In the genomic region with DNA sequence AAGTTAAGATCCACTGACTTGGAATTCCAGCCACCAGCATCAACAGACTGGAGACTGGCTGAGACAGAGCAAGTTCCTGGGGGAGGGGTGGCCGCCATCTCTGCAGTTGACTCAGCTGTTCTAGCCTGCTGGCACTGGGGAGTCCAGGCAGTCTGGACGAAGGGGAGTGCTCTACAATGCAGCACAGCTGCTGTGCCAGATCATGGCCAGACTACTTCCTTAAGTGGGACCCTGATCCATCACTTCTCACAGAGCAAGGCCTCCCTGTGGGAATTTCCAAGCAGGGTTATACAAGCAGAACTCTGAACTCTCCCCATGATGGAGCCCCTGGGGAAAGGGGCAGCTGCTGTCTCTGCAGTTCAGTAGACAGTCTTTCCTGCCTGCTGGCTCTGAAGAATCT, we compare ENCODE assay signal across 12 cellular contexts. TPM values are rescaled to one million over a fixed set of nuclear protein-coding genes. Genes with fewer than 3 reads are reported as not detected.
DNase-seq lines count a peak whose midpoint lies in the region; ATAC-seq and TF ChIP-seq lines count a peak whose summit lies in the region.
"Had no signal": no experiment of that assay in that cellular context is flagged by ENCODE, and none has a peak within 500 bp of the region (broad histone marks: within the 10 kb centered on the region; RNA-seq: fewer than 3 reads in every experiment).

No MANE protein-coding gene starts in this region.

- H3K36me3 ChIP-seq in SK-N-SH (replicated peaks in 1 of 2; ENCODE audit: control insufficient read depth in 1 of 2, insufficient read depth in 2 of 2, low read length in 1 of 2) (no peaks in the 10 kb centered on the region), thyroid gland (no peaks in the 10 kb centered on the region)

- no peaks in the 10 kb centered on the region for H3K36me3 Mint-ChIP-seq in Calu3 (ENCODE audit: insufficient read depth, unreplicated experiment)

- H3K4me3 ChIP-seq in SK-N-SH (ENCODE audit: low read depth in 2 of 2, low read length in 1 of 2) (no peak overlapping the region), thyroid gland (replicated peaks in 1 of 3) (no peak overlapping the region)

- intact Hi-C loops in thyroid gland (cut with DNase I) (no loop called here), Calu3 (cut with micrococcal nuclease; ENCODE audit: unreplicated experiment) (no loop called here)

- no peaks in the 10 kb centered on the region for H4K20me1 ChIP-seq in SK-N-SH (ENCODE audit: insufficient read depth)

- no peak overlapping the region for H2AFZ ChIP-seq in SK-N-SH (ENCODE audit: low read depth)

- DNase-seq in SK-N-SH (no peak), brain pericyte (ENCODE audit: low read depth, low spot score) (peak; percentile 96), islet precursor cell (peak; percentile 94), thyroid gland (peak; percentile 18 to 45), Calu3 (no peak), dermis blood vessel endothelial cell (no peak), DMS153 treated with DMSO at 0.1 percent for 48 hours (lab: John Stamatoyannopoulos, UW; ENCODE audit: unreplicated experiment) (no peak)
- DNase-seq: effector memory CD4-positive, alpha-beta T cell; left colon; stimulated activated naive CD8-positive, alpha-beta T cell treated with anti-CD3 and anti-CD28 coated beads, Interleukin-15, Interleukin-2, amounts not matched to agents 100 U/mL and 50 U/mL, for 24 hours had no signal

- H3K27ac ChIP-seq in SK-N-SH (ENCODE audit: low read depth in 2 of 2, low read length in 1 of 2) (peak overlapping the region in 1 of 2 experiments; percentile 11; a peak in 1 of 4 replicates), thyroid gland (no peak overlapping the region)
- H3K27ac ChIP-seq: VCaP had no signal

- TF ChIP-seq CTCF in SK-N-SH (IDR thresholded peaks at IDR 0.05) = no peak
- no peak for TF ChIP-seq CTCF in thyroid gland (IDR thresholded peaks at IDR 0.05)
- no peak for TF ChIP-seq CTCF in Calu3 (IDR thresholded peaks at IDR 0.05; ENCODE audit: unreplicated experiment)

- CTCF ChIA-PET in SK-N-SH (lab: Yijun Ruan, JAX) (no interaction called here), Calu3 (lab: Charles Lee) (no interaction called here)

- no peak for TF ChIP-seq RAD21 in SK-N-SH (IDR thresholded peaks at IDR 0.05; ENCODE audit: low read length)

- no peak overlapping the region for H3K4me3 Mint-ChIP-seq in Calu3 (ENCODE audit: low read depth, unreplicated experiment)

- H3K9ac ChIP-seq in SK-N-SH = no peak overlapping the region

- no peak overlapping the region for H3K4me2 ChIP-seq in SK-N-SH

- no peak for TF ChIP-seq EP300 in SK-N-SH (IDR thresholded peaks at IDR 0.05; ENCODE audit: borderline replicate concordance in 1 of 2, low read depth in 1 of 2, low read length in 1 of 2)

- no peaks in the 10 kb centered on the region for H3F3A ChIP-seq in SK-N-SH (replicated peaks; ENCODE audit: insufficient read depth)

- ATAC-seq in SK-N-SH treated with all-trans-retinoic acid at 6 μM for 48 hours = peak; percentile 69
- ATAC-seq: left colon; stimulated activated naive CD8-positive, alpha-beta T cell treated with anti-CD3 and anti-CD28 coated beads, Interleukin-15, Interleukin-2, amounts not matched to agents 100 U/mL and 50 U/mL, for 24 hours had no signal

- 25% methylated on average over 1 of the region's 2 CpGs for whole genome bisulfite sequencing in SK-N-SH (ENCODE audit: low lambda C conversion rate)
- WGBS in thyroid gland, 2 donors = no CpG with 5 or more reads among the region's 2 CpGs

- no peaks in the 10 kb centered on the region for H3K9me2 ChIP-seq in SK-N-SH

- no TSS peak for BruUV-seq in Calu3 (replicated peaks; lab: Mats Ljungman, UMichigan)

- H3K27me3 ChIP-seq in SK-N-SH (ENCODE audit: insufficient read depth) = no peaks in the 10 kb centered on the region
- no peaks in the 10 kb centered on the region for H3K27me3 ChIP-seq in thyroid gland

- no peaks in the 10 kb centered on the region for H3K4me1 Mint-ChIP-seq in Calu3 (ENCODE audit: low read depth, unreplicated experiment)

- peaks cover 37% of the 10 kb centered on the region; the same call in 1 of the 2 replicates for H3K79me2 ChIP-seq in SK-N-SH (ENCODE audit: insufficient read depth)

- peaks cover 6% of the 10 kb centered on the region; the same call in 1 of the 2 replicates for H3K9me3 ChIP-seq in SK-N-SH
- H3K9me3 ChIP-seq in thyroid gland = no peaks in the 10 kb centered on the region

- POLR2A ChIA-PET in SK-N-SH (lab: Yijun Ruan, JAX) = no interaction called here

- H3K9me3 Mint-ChIP-seq in Calu3 (ENCODE audit: low read depth, unreplicated experiment) = peaks cover 20% of the 10 kb centered on the region

- H3K27ac Mint-ChIP-seq in Calu3 (ENCODE audit: unreplicated experiment) = no peak overlapping the region

- peaks cover 0 to 8% of the 10 kb centered on the region in 2 experiments; a peak in 2 of 4 replicates for H3K4me1 ChIP-seq in SK-N-SH (ENCODE audit: control insufficient read depth in 1 of 2, insufficient read depth in 2 of 2, low read depth in 1 of 2, low read length in 1 of 2)
- H3K4me1 ChIP-seq in thyroid gland = no peaks in the 10 kb centered on the region

- peaks cover 16% of the 10 kb centered on the region for H3K27me3 Mint-ChIP-seq in Calu3 (ENCODE audit: unreplicated experiment)

- TF ChIP-seq POLR2A in thyroid gland (IDR thresholded peaks at IDR 0.05) = no peak

TF ChIP-seq in SK-N-SH treated with all-trans-retinoic acid at 6 μM for 48 hours, 23 proteins besides CTCF, POLR2A, EP300 and RAD21:
- TF ChIP-seq ZNF70 (CRISPR knock-in tag; IDR thresholded peaks at IDR 0.05) (no peak), CSDC2 (CRISPR knock-in tag; IDR thresholded peaks at IDR 0.05) (no peak)
TF ChIP-seq in SK-N-SH treated with all-trans-retinoic acid at 6 μM for 48 hours: peak in this region for 0.

TF ChIP-seq in SK-N-SH, 30 proteins besides CTCF, POLR2A, EP300 and RAD21:
- TF ChIP-seq MEF2A (IDR thresholded peaks at IDR 0.05; ENCODE audit: borderline replicate concordance, low read depth) = no peak
- TF ChIP-seq EZH2phosphoT487 (IDR thresholded peaks at IDR 0.05; ENCODE audit: borderline replicate concordance, low read depth) = no peak
- no peak for TF ChIP-seq TCF12 (IDR thresholded peaks at IDR 0.05)
- no peak for TF ChIP-seq FOXM1 (IDR thresholded peaks at IDR 0.05; ENCODE audit: low read depth)
- no peak for TF ChIP-seq SMC3 (IDR thresholded peaks at IDR 0.05; ENCODE audit: low read depth, low read length)
- TF ChIP-seq, protein P1, sequence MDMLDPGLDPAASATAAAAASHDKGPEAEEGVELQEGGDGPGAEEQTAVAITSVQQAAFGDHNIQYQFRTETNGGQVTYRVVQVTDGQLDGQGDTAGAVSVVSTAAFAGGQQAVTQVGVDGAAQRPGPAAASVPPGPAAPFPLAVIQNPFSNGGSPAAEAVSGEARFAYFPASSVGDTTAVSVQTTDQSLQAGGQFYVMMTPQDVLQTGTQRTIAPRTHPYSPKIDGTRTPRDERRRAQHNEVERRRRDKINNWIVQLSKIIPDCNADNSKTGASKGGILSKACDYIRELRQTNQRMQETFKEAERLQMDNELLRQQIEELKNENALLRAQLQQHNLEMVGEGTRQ (IDR thresholded peaks at IDR 0.05; ENCODE audit: borderline replicate concordance, low read depth, low read length) = no peak
- no peak for TF ChIP-seq GABPA (IDR thresholded peaks at IDR 0.05; ENCODE audit: low read depth)
- no peak for TF ChIP-seq YY1 (IDR thresholded peaks at IDR 0.05; ENCODE audit: low read depth)
- TF ChIP-seq, protein P2, sequence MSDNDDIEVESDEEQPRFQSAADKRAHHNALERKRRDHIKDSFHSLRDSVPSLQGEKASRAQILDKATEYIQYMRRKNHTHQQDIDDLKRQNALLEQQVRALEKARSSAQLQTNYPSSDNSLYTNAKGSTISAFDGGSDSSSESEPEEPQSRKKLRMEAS (IDR thresholded peaks at IDR 0.05; ENCODE audit: low read depth) = no peak
- TF ChIP-seq ELF1 (IDR thresholded peaks at IDR 0.05) = no peak
- TF ChIP-seq, protein P3, sequence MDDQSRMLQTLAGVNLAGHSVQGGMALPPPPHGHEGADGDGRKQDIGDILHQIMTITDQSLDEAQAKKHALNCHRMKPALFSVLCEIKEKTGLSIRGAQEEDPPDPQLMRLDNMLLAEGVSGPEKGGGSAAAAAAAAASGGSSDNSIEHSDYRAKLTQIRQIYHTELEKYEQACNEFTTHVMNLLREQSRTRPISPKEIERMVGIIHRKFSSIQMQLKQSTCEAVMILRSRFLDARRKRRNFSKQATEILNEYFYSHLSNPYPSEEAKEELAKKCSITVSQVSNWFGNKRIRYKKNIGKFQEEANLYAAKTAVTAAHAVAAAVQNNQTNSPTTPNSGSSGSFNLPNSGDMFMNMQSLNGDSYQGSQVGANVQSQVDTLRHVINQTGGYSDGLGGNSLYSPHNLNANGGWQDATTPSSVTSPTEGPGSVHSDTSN (IDR thresholded peaks at IDR 0.05) = no peak
- TF ChIP-seq JUND (IDR thresholded peaks at IDR 0.05) = no peak
- TF ChIP-seq RCOR1 (IDR thresholded peaks at IDR 0.05; ENCODE audit: low read length) = no peak
- no peak for TF ChIP-seq SIN3A (IDR thresholded peaks at IDR 0.05; ENCODE audit: borderline replicate concordance, low read depth, low read length)
- no peak for TF ChIP-seq CHD2 (IDR thresholded peaks at IDR 0.05; ENCODE audit: low read length, partially characterized antibody)
- TF ChIP-seq GATA2 (CRISPR knock-in tag; IDR thresholded peaks at IDR 0.05) = no peak
- no peak for TF ChIP-seq TAF1 (IDR thresholded peaks at IDR 0.05; ENCODE audit: borderline replicate concordance, low read depth, low read length)
- no peak for TF ChIP-seq FOXJ3 (CRISPR knock-in tag; IDR thresholded peaks at IDR 0.05)

RNA-seq across cellular contexts. Expression of a gene that starts 35.2 kb away (rescaled TPM):
- polyA plus RNA-seq in SK-N-SH (2012; rRNA removed) = 2.3 and 2.8 TPM in 2 replicates
- polyA plus RNA-seq in SK-N-SH (2012; cell fraction: cytosol; rRNA removed) = 3.8 and 4.0 TPM in 2 replicates
- polyA plus RNA-seq in SK-N-SH (2012; cell fraction: nucleus; rRNA removed) = 1.5 and 3.5 TPM in 2 replicates
- total RNA-seq in thyroid gland = 10 to 100 TPM; 19.4 to 30.1 (median 23.1) TPM
- total RNA-seq in Calu3 (2022) = 2.5 and 2.8 TPM in 2 replicates
- 0.19 and 0.51 TPM in 2 replicates for total RNA-seq in dermis blood vessel endothelial cell

RNA-seq across cellular contexts. Expression of a gene that starts 44.9 kb away (rescaled TPM):
- 5.2 and 6.3 TPM in 2 replicates for polyA plus RNA-seq in SK-N-SH (2012; rRNA removed)
- 7.9 and 10.5 TPM in 2 replicates for polyA plus RNA-seq in SK-N-SH (2012; cell fraction: cytosol; rRNA removed)
- 3.5 and 4.1 TPM in 2 replicates for polyA plus RNA-seq in SK-N-SH (2012; cell fraction: nucleus; rRNA removed)
- total RNA-seq in thyroid gland (10 to 100 TPM; 10.3 to 16.3 (median 12.9) TPM), Calu3 (2022) (1.7 and 3.3 TPM in 2 replicates), dermis blood vessel endothelial cell (0.51 and 1.6 TPM in 2 replicates)

Comparison
In these comparisons a context has a peak if more than half of its experiments do, and no peak if none do; other contexts are left out.
1. DNase-seq: peak in brain pericyte (single experiment), islet precursor cell (single experiment) and thyroid gland (2 of 2); none in SK-N-SH (single experiment), Calu3 (single experiment), dermis blood vessel endothelial cell (single experiment) and DMS153 treated with DMSO at 0.1 percent for 48 hours (single experiment).